11 cellular contexts compared by ENCODE assay signal in the genomic region with DNA sequence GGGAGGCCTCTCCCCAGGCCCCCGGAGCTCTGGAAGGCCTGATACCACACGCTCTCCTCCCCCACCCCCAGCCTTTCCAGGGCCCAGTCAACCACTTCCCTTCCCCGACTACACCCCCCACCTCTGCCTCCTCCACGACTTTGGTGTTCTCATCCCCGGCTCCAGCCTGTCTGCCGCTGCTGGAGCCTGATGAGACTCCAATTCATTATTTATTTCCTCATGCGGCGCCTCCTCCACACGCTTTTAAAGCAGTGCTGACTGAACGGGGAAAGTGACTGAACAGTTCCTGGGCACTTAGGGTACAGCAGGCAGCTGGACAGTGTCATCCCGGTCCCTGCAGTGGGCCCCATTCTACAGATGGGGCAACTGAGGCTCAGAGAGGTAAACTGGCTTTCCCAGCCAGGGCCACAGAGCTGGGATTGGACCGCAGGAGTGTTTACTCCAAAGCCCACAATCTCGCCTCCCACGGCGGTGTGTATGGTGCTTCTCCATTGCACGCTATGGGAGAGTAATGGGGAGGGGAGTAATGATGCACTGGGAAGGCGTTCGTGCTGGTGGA. TPM values are rescaled to one million over a fixed set of nuclear protein-coding genes. Genes with fewer than 3 reads are reported as not detected.
DNase-seq lines count a peak whose midpoint lies in the region; ATAC-seq and TF ChIP-seq lines count a peak whose summit lies in the region.
"Had no signal": no experiment of that assay in that cellular context is flagged by ENCODE, and none has a peak within 500 bp of the region (broad histone marks: within the 10 kb centered on the region; RNA-seq: fewer than 3 reads in every experiment).

No MANE protein-coding gene starts in this region.

- H3K27ac Mint-ChIP-seq in T-cell: no peak overlapping the region
- H3K27ac Mint-ChIP-seq: T-helper 2 cell treated with Interferon-gamma antibody and Interleukin-4, amounts not matched to agents 5 μg/mL and 100 μg/mL, for 36 hours had no signal

- H3K27ac ChIP-seq in AG04450 (ENCODE audit: low read depth, low read length): peak overlapping the region; percentile 62
- peak overlapping the region; percentile 91 to 95 for H3K27ac ChIP-seq in ascending aorta
- peak overlapping the region in 1 of 2 donors; percentile 20 for H3K27ac ChIP-seq in left lung

- H3K36me3 ChIP-seq in ascending aorta (peaks cover 29 to 44% of the 10 kb centered on the region in 2 donors), left lung (peaks cover 0 to 82% of the 10 kb centered on the region in 2 donors)

- no peaks in the 10 kb centered on the region for H3K4me1 Mint-ChIP-seq in T-cell

- TF ChIP-seq CTCF in AG04450 (IDR thresholded peaks at IDR 0.05; ENCODE audit: low read depth, low read length) (no peak), ascending aorta (IDR thresholded peaks at IDR 0.05) (no peak), left lung (IDR thresholded peaks at IDR 0.05) (no peak)

- H3K4me3 Mint-ChIP-seq in T-cell: no peak overlapping the region
- H3K4me3 Mint-ChIP-seq: T-helper 2 cell treated with Interferon-gamma antibody and Interleukin-4, amounts not matched to agents 5 μg/mL and 100 μg/mL, for 36 hours had no signal

- intact Hi-C loops in ascending aorta (cut with DNase I) (no loop called here), left lung (cut with DNase I) (loop anchor here in 1 of 2 donors (10.0 kb wide), 1 partner anchor 229 kb away; no protein-coding TSS in a partner anchor)

- no peaks in the 10 kb centered on the region for H3K9me3 Mint-ChIP-seq in T-cell
- H3K9me3 Mint-ChIP-seq: T-helper 2 cell treated with Interferon-gamma antibody and Interleukin-4, amounts not matched to agents 5 μg/mL and 100 μg/mL, for 36 hours had no signal

- H3K27me3 Mint-ChIP-seq in T-cell: no peaks in the 10 kb centered on the region

- peaks cover 30% of the 10 kb centered on the region for H3K36me3 Mint-ChIP-seq in T-cell

- POLR2A ChIA-PET in AG04450 (lab: Yijun Ruan, JAX) (interaction anchor here (0.8 to 1.4 kb wide), 2 partner anchors 12 to 202 kb away, joined by 3 read pairs; no protein-coding TSS in a partner anchor), T-cell (lab: Charles Lee) (no interaction called here)

- peaks cover 6 to 9% of the 10 kb centered on the region in 2 donors for H3K4me1 ChIP-seq in ascending aorta
- H3K4me1 ChIP-seq in left lung: no peaks in the 10 kb centered on the region

- CTCF ChIA-PET in AG04450 (lab: Charles Lee) (interaction anchor here (1.1 to 1.9 kb wide), 4 partner anchors 15 to 236 kb away, joined by 3 to 5 read pairs (median 5); no protein-coding TSS in a partner anchor), T-cell (lab: Charles Lee) (no interaction called here)

- H3K9me3 ChIP-seq in AG04450 (ENCODE audit: control insufficient read depth, insufficient read depth, low read length) (no peaks in the 10 kb centered on the region; the same call in 1 of the 2 replicates), ascending aorta (no peaks in the 10 kb centered on the region), left lung (no peaks in the 10 kb centered on the region)

- H3K4me3 ChIP-seq in AG04450 (ENCODE audit: low read depth, low read length) (no peak overlapping the region), ascending aorta (no peak overlapping the region), left lung (no peak overlapping the region)

- DNase-seq in AG04450 (ENCODE audit: low read depth, low spot score) (no peak), HK-2 (ENCODE audit: unreplicated experiment) (peak; percentile 85), ascending aorta (ENCODE audit: low spot score in 2 of 2) (peak in 1 of 2 donors; percentile 74), left lung (peak in 1 of 2 donors; percentile 49), cerebellar cortex (ENCODE audit: low spot score) (no peak), T-cell (no peak)
- DNase-seq in activated T-cell treated with anti-CD3 and anti-CD28 coated beads, Interleukin-2, amount 50 U/mL, for 48 hours: no peak
- DNase-seq: DMS79 treated with DMSO at 0.1 percent for 48 hours, Karpas-422 had no signal

- H3K27me3 ChIP-seq in AG04450 (ENCODE audit: control insufficient read depth, insufficient read depth, low read length) (no peaks in the 10 kb centered on the region), ascending aorta (no peaks in the 10 kb centered on the region), left lung (no peaks in the 10 kb centered on the region)

- ATAC-seq in left lung (peak; percentile 22), HG03159 (IDR thresholded peaks at IDR 0.05; ENCODE audit: unreplicated experiment) (no peak), T-cell (replicated peaks in 1 of 4) (no peak)

RNA-seq across cellular contexts. Expression of a gene that starts 15.9 kb away (rescaled TPM):
- polyA plus RNA-seq in AG04450 (2011; rRNA removed): 83.5 and 88.2 TPM in 2 replicates
- 45.7 and 50.0 TPM in 2 replicates for polyA minus RNA-seq in AG04450 (2011; rRNA and poly(A)+ RNA removed)
- total RNA-seq in ascending aorta: 0.75 TPM
- 10 to 100 TPM; 28.3 to 33.7 TPM for total RNA-seq in left lung
- total RNA-seq in T-cell: 10 to 100 TPM; 13.7 to 16.4 (median 14.0) TPM

RNA-seq across cellular contexts. Expression of a gene that starts 40.2 kb away (rescaled TPM):
- 583 and 610 TPM in 2 replicates for polyA plus RNA-seq in AG04450 (2011; rRNA removed)
- polyA minus RNA-seq in AG04450 (2011; rRNA and poly(A)+ RNA removed): 182 and 220 TPM in 2 replicates
- total RNA-seq in ascending aorta (62.6 TPM), left lung (100 to 1,000 TPM; 380 to 385 TPM), T-cell (100 to 1,000 TPM in 4 of 5 donors, 10 to 100 TPM in 1; 81.6 to 156 (median 132) TPM)
